ENCODE assay signal across 25 cellular contexts in the genomic region with DNA sequence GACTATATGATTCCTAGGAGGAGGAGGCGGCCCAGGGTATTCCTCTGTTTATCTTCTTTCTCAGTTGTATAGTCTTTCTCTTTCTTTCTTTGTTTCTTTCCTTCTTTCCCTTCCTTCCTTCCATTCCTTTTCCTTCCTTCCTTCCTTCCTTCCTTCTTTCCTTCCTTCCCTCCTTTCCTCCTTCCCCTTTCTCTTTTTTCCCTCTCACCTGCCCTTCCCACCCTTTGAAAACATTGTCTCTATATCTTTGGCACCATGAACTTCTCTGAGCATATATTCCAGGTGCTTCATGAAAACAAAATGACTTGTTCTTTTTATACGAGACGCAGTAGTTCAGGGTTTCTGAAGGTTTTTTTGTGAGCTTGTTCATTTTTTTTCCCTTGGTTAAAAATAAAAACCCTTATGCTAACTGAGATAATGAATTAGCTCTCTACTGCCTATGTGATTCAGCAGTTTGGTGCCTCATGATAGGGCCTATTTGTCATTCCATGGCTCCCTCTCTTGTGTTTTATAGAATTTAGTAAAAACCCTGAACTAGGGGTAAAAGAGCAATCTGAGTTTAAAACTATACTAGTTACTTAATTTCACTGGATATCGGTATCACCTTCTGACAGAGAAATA. TPM values are rescaled to one million over a fixed set of nuclear protein-coding genes. Genes with fewer than 3 reads are reported as not detected.
DNase-seq lines count a peak whose midpoint lies in the region; ATAC-seq, FAIRE-seq and TF ChIP-seq lines count a peak whose summit lies in the region.
"Had no signal": no experiment of that assay in that cellular context is flagged by ENCODE, and none has a peak within 500 bp of the region (broad histone marks: within the 10 kb centered on the region; RNA-seq: fewer than 3 reads in every experiment).

No MANE protein-coding gene starts in this region.

- TF ChIP-seq POLR2A in K562 (conservative IDR thresholded peaks at IDR 0.05), result no peak

- H2AFZ ChIP-seq in OCI-LY7 (ENCODE audit: low read length) (peak overlapping the region; percentile 89; the same call in 1 of the 2 replicates), K562 (ENCODE audit: low read depth, low read length) (peak overlapping the region; percentile 81)
- H2AFZ ChIP-seq: GM23248 had no signal

- no peaks in the 10 kb centered on the region for H3K9me1 ChIP-seq in K562 (ENCODE audit: control insufficient read depth, insufficient read depth, low read length)

- TF ChIP-seq CTCF in left ventricle myocardium inferior (IDR thresholded peaks at IDR 0.05; ENCODE audit: borderline replicate concordance), result no peak
- no peak for TF ChIP-seq CTCF in OCI-LY7 (conservative IDR thresholded peaks at IDR 0.05; ENCODE audit: low read length)
- no peak for TF ChIP-seq CTCF in K562 (IDR thresholded peaks at IDR 0.05 in 2 of 3, conservative IDR thresholded peaks at IDR 0.05 in 1 of 3; ENCODE audit: insufficient read depth in 2 of 3, low read depth in 1 of 3, low read length in 3 of 3)

- peaks cover 24% of the 10 kb centered on the region for H3K27me3 ChIP-seq in left ventricle myocardium inferior (ENCODE audit: low read depth)
- H3K27me3 ChIP-seq in K562 (ENCODE audit: control insufficient read depth in 2 of 2, insufficient read depth in 2 of 2, low read length in 2 of 2), result no peaks in the 10 kb centered on the region
- H3K27me3 ChIP-seq: colonic mucosa had no signal

- CTCF ChIA-PET in OCI-LY7 (lab: Charles Lee; ENCODE audit: unreplicated experiment), result no interaction called here
- CTCF ChIA-PET in K562 (lab: Yijun Ruan, JAX; ENCODE audit: low intra/inter-chr PET ratio), result no interaction called here

- H3K9me3 ChIP-seq in left ventricle myocardium inferior (replicated peaks), result no peaks in the 10 kb centered on the region
- no peaks in the 10 kb centered on the region for H3K9me3 ChIP-seq in OCI-LY7 (ENCODE audit: low read length)
- no peaks in the 10 kb centered on the region for H3K9me3 ChIP-seq in K562 (replicated peaks; ENCODE audit: control insufficient read depth, insufficient read depth, low read depth, low read length)
- H3K9me3 ChIP-seq: colonic mucosa had no signal

- ATAC-seq in Right ventricle myocardium inferior (no peak), K562 (peak; percentile 76), GM21717 (IDR thresholded peaks at IDR 0.05; ENCODE audit: unreplicated experiment) (no peak), HG02840 (IDR thresholded peaks at IDR 0.05; ENCODE audit: low FRiP score, unreplicated experiment) (no peak)
- ATAC-seq in stimulated activated naive CD8-positive, alpha-beta T cell treated with anti-CD3 and anti-CD28 coated beads, Interleukin-15, amount 100 ng/mL, for 72 hours, result no peak
- ATAC-seq: PC-3; stimulated activated effector memory CD8-positive, alpha-beta T cell treated with anti-CD3 and anti-CD28 coated beads, Interleukin-12 subunit alpha, Interleukin-12 subunit beta, amount 100 ng/mL, for 72 hours had no signal

- peak; percentile 75 for FAIRE-seq in K562 (lab: Jason Lieb, UNC)
- FAIRE-seq: endometrium had no signal

- peaks cover 5% of the 10 kb centered on the region; the same call in 1 of the 2 replicates for H3K79me2 ChIP-seq in OCI-LY7 (ENCODE audit: insufficient read depth, low read depth, low read length)
- H3K79me2 ChIP-seq in K562 (ENCODE audit: control insufficient read depth, insufficient read depth, low read length), result no peaks in the 10 kb centered on the region

- no peak overlapping the region for H3K27ac Mint-ChIP-seq in stimulated activated naive CD8-positive, alpha-beta T cell treated with anti-CD3 and anti-CD28 coated beads, Interleukin-15, amount 100 ng/mL, for 72 hours
- H3K27ac Mint-ChIP-seq: CD14-positive monocyte had no signal

- peaks cover 68% of the 10 kb centered on the region for H3K4me1 Mint-ChIP-seq in stimulated activated naive CD8-positive, alpha-beta T cell treated with anti-CD3 and anti-CD28 coated beads, Interleukin-15, amount 100 ng/mL, for 72 hours

- no peaks in the 10 kb centered on the region for H3K36me3 ChIP-seq in left ventricle myocardium inferior
- H3K36me3 ChIP-seq in OCI-LY7 (ENCODE audit: insufficient read depth, low read length), result no peaks in the 10 kb centered on the region
- H3K36me3 ChIP-seq in K562 (ENCODE audit: control insufficient read depth, insufficient read depth, low read length), result no peaks in the 10 kb centered on the region
- H3K36me3 ChIP-seq: colonic mucosa had no signal

- in situ Hi-C loops in K562 (cut with MboI), result no loop called here

- intact Hi-C loops in left ventricle myocardium inferior (cut with micrococcal nuclease), result no loop called here
- intact Hi-C loops in Right ventricle myocardium inferior (cut with DNase I), result no loop called here
- intact Hi-C loops in OCI-LY7 (cut with micrococcal nuclease; ENCODE audit: unreplicated experiment), result loop anchor here (10.0 kb wide), 1 partner anchor 657 kb away; no protein-coding TSS in a partner anchor
- intact Hi-C loops in K562 (cut with micrococcal nuclease), result no loop called here

- TF ChIP-seq EP300 in K562 (IDR thresholded peaks at IDR 0.05; ENCODE audit: low read length), result peak; percentile 82; the same call in 1 of the 2 replicates

- no peaks in the 10 kb centered on the region for H3K9me2 ChIP-seq in OCI-LY7 (ENCODE audit: insufficient read depth, low read length)

- peak overlapping the region; percentile 3 to 22 for H3K4me3 Mint-ChIP-seq in stimulated activated naive CD8-positive, alpha-beta T cell treated with anti-CD3 and anti-CD28 coated beads, Interleukin-15, amount 100 ng/mL, for 72 hours
- H3K4me3 Mint-ChIP-seq: CD14-positive monocyte; stimulated activated effector memory CD8-positive, alpha-beta T cell treated with anti-CD3 and anti-CD28 coated beads, Interleukin-12 subunit alpha, Interleukin-12 subunit beta, amount 100 ng/mL, for 72 hours had no signal

- peak overlapping the region in 1 of 2 experiments; percentile 39; a peak in 2 of 4 replicates for H3K9ac ChIP-seq in K562 (ENCODE audit: insufficient read depth in 1 of 2, low read depth in 2 of 2, low read length in 2 of 2)
- H3K9ac ChIP-seq: GM23248 had no signal

- BruUV-seq in OCI-LY7 (replicated peaks; lab: Mats Ljungman, UMichigan) (no TSS peak), K562 (replicated peaks; lab: Mats Ljungman, UMichigan) (no TSS peak)

- H3K4me3 ChIP-seq in left ventricle myocardium inferior (no peak overlapping the region), OCI-LY7 (ENCODE audit: low read depth, low read length, poor library complexity, severe bottlenecking) (no peak overlapping the region), K562 (no peak overlapping the region)
- H3K4me3 ChIP-seq: colonic mucosa, GM23248 had no signal

- H4K20me1 ChIP-seq in OCI-LY7 (ENCODE audit: insufficient read depth, low read length), result no peaks in the 10 kb centered on the region
- no peaks in the 10 kb centered on the region for H4K20me1 ChIP-seq in K562 (replicated peaks; ENCODE audit: control insufficient read depth, insufficient read depth, low read length)

- TF ChIP-seq RAD21 in K562 (CRISPR knock-in tag; conservative IDR thresholded peaks at IDR 0.05 in 1 of 2, IDR thresholded peaks at IDR 0.05 in 1 of 2), result no peak

- H3K4me1 ChIP-seq in left ventricle myocardium inferior (peaks cover 19% of the 10 kb centered on the region), OCI-LY7 (ENCODE audit: insufficient read depth, low read length, poor library complexity, severe bottlenecking) (peaks cover 84% of the 10 kb centered on the region), K562 (replicated peaks in 1 of 2; ENCODE audit: control insufficient read depth in 2 of 2, insufficient read depth in 2 of 2, low read length in 2 of 2) (peaks cover 5 to 51% of the 10 kb centered on the region in 2 experiments)
- H3K4me1 ChIP-seq: colonic mucosa had no signal

- peak overlapping the region; percentile 93 for H3K4me2 ChIP-seq in OCI-LY7 (ENCODE audit: low read length)
- H3K4me2 ChIP-seq in K562 (ENCODE audit: insufficient read depth, low read length), result peak overlapping the region; percentile 42; the same call in 1 of the 2 replicates

- DNase-seq in left ventricle myocardium inferior, result no peak
- no peak for DNase-seq in Right ventricle myocardium inferior (ENCODE audit: missing footprints)
- no peak for DNase-seq in OCI-LY7 (ENCODE audit: low spot score)
- DNase-seq in K562 (ENCODE audit: extremely low read depth in 1 of 4, low spot score in 3 of 4), result peak; percentile 56 to 79 (median 62)
- DNase-seq in stimulated activated naive CD8-positive, alpha-beta T cell treated with anti-CD3 and anti-CD28 coated beads, Interleukin-15, amount 100 ng/mL, for 72 hours, result no peak
- no peak for DNase-seq in activated CD4-positive, CD25-positive, alpha-beta regulatory T cell treated with anti-CD3 and anti-CD28 coated beads, Interleukin-2, amount 50 U/mL, for 72 hours
- DNase-seq: activated CD4-positive, alpha-beta T cell treated with anti-CD3 and anti-CD28 coated beads, Interleukin-2, amount 50 U/mL, for 4 hours; KG1; mammary epithelial cell; NCI-H1048; SW 1271 had no signal

- no peaks in the 10 kb centered on the region for H3K27me3 Mint-ChIP-seq in stimulated activated naive CD8-positive, alpha-beta T cell treated with anti-CD3 and anti-CD28 coated beads, Interleukin-15, amount 100 ng/mL, for 72 hours

- H3K27ac ChIP-seq in left ventricle myocardium inferior (replicated peaks) (peak overlapping the region; percentile 37), OCI-LY7 (ENCODE audit: low read depth, low read length, poor library complexity, severe bottlenecking) (no peak overlapping the region), K562 (ENCODE audit: extremely low read depth, low read depth, low read length) (peak overlapping the region; percentile 78)
- H3K27ac ChIP-seq: colonic mucosa, GM23248, VCaP had no signal

- no peaks in the 10 kb centered on the region for H3K9me3 Mint-ChIP-seq in stimulated activated naive CD8-positive, alpha-beta T cell treated with anti-CD3 and anti-CD28 coated beads, Interleukin-15, amount 100 ng/mL, for 72 hours
- H3K9me3 Mint-ChIP-seq: stimulated activated effector memory CD8-positive, alpha-beta T cell treated with anti-CD3 and anti-CD28 coated beads, Interleukin-12 subunit alpha, Interleukin-12 subunit beta, amount 100 ng/mL, for 72 hours had no signal

- POLR2A ChIA-PET in OCI-LY7 (lab: Charles Lee) (interaction anchor here (0.5 to 1.1 kb wide), 5 partner anchors 13 to 1763 kb away, joined by 3 to 5 read pairs (median 3); no protein-coding TSS in a partner anchor), K562 (lab: Yijun Ruan, JAX) (interaction anchor here (0.8 to 1.6 kb wide), 5 partner anchors 8 to 85 kb away, joined by 3 to 4 read pairs (median 3); no protein-coding TSS in a partner anchor)

- 10% methylated on average over 4 of the region's 4 CpGs for WGBS in K562 (ENCODE audit: insufficient coverage, low coverage, missing lambda C conversion rate)

RNA-seq across cellular contexts. Expression of gene TESPA1, which starts 3.2 kb away (rescaled TPM):
- total RNA-seq in left ventricle myocardium inferior, result 0.27 TPM
- total RNA-seq in Right ventricle myocardium inferior, result 0.70 TPM
- total RNA-seq in OCI-LY7 (2014; rRNA removed; shearing (Covaris generic)), result 9.5 and 9.7 TPM in 2 replicates
- 21.9 and 24.1 TPM in 2 replicates for total RNA-seq in OCI-LY7 (2022)
- 1.1 and 1.4 TPM in 2 replicates for total RNA-seq in K562 (2011; cell fraction: chromatin; rRNA removed; ENCODE audit: low replicate concordance)
- 1.0 and 1.6 TPM in 2 replicates for total RNA-seq in K562 (2011; cell fraction: nucleolus; rRNA removed)
- total RNA-seq in K562 (2011; cell fraction: nucleoplasm; rRNA removed), result 0.15 and 0.59 TPM in 2 replicates
- 2.7 and 2.8 TPM in 2 replicates for total RNA-seq in K562 (2014; rRNA removed)
- total RNA-seq in K562 (2014; rRNA removed; fragmentation: Illumina TruSeq; extraction: Trizol), result 3.5 and 4.4 TPM in 2 replicates
- total RNA-seq in K562 (2015; rRNA removed; fragmentation: Illumina TruSeq; extraction: Trizol), result 6.4 and 6.6 TPM in 2 replicates
- 2.4 and 3.8 TPM in 2 replicates for total RNA-seq in K562 (2021)
- 0.72 and 2.7 TPM in 2 replicates for polyA plus RNA-seq in K562 (2011; rRNA removed)
- polyA plus RNA-seq in K562 (2011; cell fraction: cytosol; rRNA removed), result 0.45 and 1.7 TPM in 2 replicates
- polyA plus RNA-seq in K562 (2011; cell fraction: nucleus; rRNA removed), result 1.8 and 7.2 TPM in 2 replicates
- 6.1 and 17.9 TPM in 2 replicates for polyA plus RNA-seq in K562 (2012)
- 6.3 and 7.1 TPM in 2 replicates for polyA plus RNA-seq in K562 (2014; fragmentation: Illumina TruSeq; extraction: Trizol)
- polyA plus RNA-seq in K562 (2014; fragmentation: Nextera tagmentation; extraction: Ambion mirVana), result 1 to 10 TPM; 1.3 to 1.5 TPM
- 2.1 and 3.3 TPM in 2 replicates for polyA plus RNA-seq in K562 (2014; rRNA removed)
- 0.84 and 1.7 TPM in 2 replicates for polyA minus RNA-seq in K562 (2011; rRNA and poly(A)+ RNA removed)
- 5.1 TPM in 1 of 2 replicates, not detected in the other for polyA minus RNA-seq in K562 (2011; cell fraction: cytosol; rRNA and poly(A)+ RNA removed)
- polyA minus RNA-seq in K562 (2011; cell fraction: nucleus; rRNA and poly(A)+ RNA removed), result 0.67 and 4.9 TPM in 2 replicates
- total RNA-seq: glomerular endothelial cell, GM23248, mammary epithelial cell, PC-3, pulmonary artery endothelial cell had no signal
- polyA plus RNA-seq: GM23248, mammary epithelial cell had no signal

RNA-seq across cellular contexts. Expression of gene NEUROD4, which starts 32.1 kb away (rescaled TPM):
- total RNA-seq in left ventricle myocardium inferior (not detected), Right ventricle myocardium inferior (not detected), OCI-LY7 (2022) (not detected in 2 replicates), K562 (2014; rRNA removed) (not detected in 2 replicates), K562 (2014; rRNA removed; fragmentation: Illumina TruSeq; extraction: Trizol) (not detected in 2 replicates), K562 (2015; rRNA removed; fragmentation: Illumina TruSeq; extraction: Trizol) (not detected in 2 replicates), K562 (2021) (not detected in 2 replicates)
- not detected in 2 replicates for total RNA-seq in OCI-LY7 (2014; rRNA removed; shearing (Covaris generic))
- total RNA-seq in K562 (2011; cell fraction: chromatin; rRNA removed; ENCODE audit: low replicate concordance), result not detected in 2 replicates
- not detected in 2 replicates for total RNA-seq in K562 (2011; cell fraction: nucleolus; rRNA removed)
- total RNA-seq in K562 (2011; cell fraction: nucleoplasm; rRNA removed), result not detected in 2 replicates
- polyA plus RNA-seq in K562 (2011; rRNA removed) (not detected in 2 replicates), K562 (2014; fragmentation: Illumina TruSeq; extraction: Trizol) (not detected in 2 replicates), K562 (2014; fragmentation: Nextera tagmentation; extraction: Ambion mirVana) (not detected), K562 (2014; rRNA removed) (not detected in 2 replicates)
- polyA plus RNA-seq in K562 (2011; cell fraction: cytosol; rRNA removed), result not detected in 2 replicates
- polyA plus RNA-seq in K562 (2011; cell fraction: nucleus; rRNA removed), result not detected in 2 replicates
- polyA plus RNA-seq in K562 (2012), result not detected in 2 replicates
- polyA minus RNA-seq in K562 (2011; rRNA and poly(A)+ RNA removed), result not detected in 2 replicates
- polyA minus RNA-seq in K562 (2011; cell fraction: cytosol; rRNA and poly(A)+ RNA removed), result not detected in 2 replicates
- not detected in 2 replicates for polyA minus RNA-seq in K562 (2011; cell fraction: nucleus; rRNA and poly(A)+ RNA removed)
- total RNA-seq: colonic mucosa, glomerular endothelial cell, GM23248, HT1080, mammary epithelial cell, PC-3, pulmonary artery endothelial cell, skeletal muscle tissue had no signal
- polyA plus RNA-seq: adipose tissue, CD14-positive monocyte, mammary epithelial cell had no signal

Comparison
In these comparisons a context has a peak if more than half of its experiments do, and no peak if none do; other contexts are left out.
1. DNase-seq: peak in K562 (4 of 4); none in left ventricle myocardium inferior (single experiment), Right ventricle myocardium inferior (single experiment), OCI-LY7 (single experiment), stimulated activated naive CD8-positive, alpha-beta T cell treated with anti-CD3 and anti-CD28 coated beads, Interleukin-15, amount 100 ng/mL, for 72 hours (0 of 2) and activated CD4-positive, CD25-positive, alpha-beta regulatory T cell treated with anti-CD3 and anti-CD28 coated beads, Interleukin-2, amount 50 U/mL, for 72 hours (single experiment).